In genomic region chr14:68363401-68363800, GRCh38 we compare ENCODE assay signal across 13 cellular contexts.
DNase-seq lines count a peak whose midpoint lies in the region; TF ChIP-seq lines count a peak whose summit lies in the region.
"Had no signal": no experiment of that assay in that cellular context is flagged by ENCODE, and none has a peak within 500 bp of the region (broad histone marks: within the 10 kb centered on the region; RNA-seq: fewer than 3 reads in every experiment).

No MANE protein-coding gene starts in this region.

- no peak overlapping the region for H4K12ac ChIP-seq in trophoblast cell (ENCODE audit: low read depth, low read length)

- H3K27ac ChIP-seq in OCI-LY7 (ENCODE audit: low read depth, low read length, poor library complexity, severe bottlenecking), result peak overlapping the region; percentile 34
- peak overlapping the region; percentile 31 to 46 for H3K27ac ChIP-seq in right atrium auricular region
- peak overlapping the region; percentile 30 for H3K27ac ChIP-seq in trophoblast cell (ENCODE audit: low read depth, low read length)

- POLR2A ChIA-PET in OCI-LY7 (lab: Charles Lee), result interaction anchor here (0.5 to 2.2 kb wide), 4 partner anchors 10 to 57 kb away, joined by 3 to 8 read pairs (median 3); no protein-coding TSS in a partner anchor

- H3K9ac ChIP-seq in trophoblast cell (ENCODE audit: low read length), result no peak overlapping the region

- BruUV-seq in OCI-LY7 (replicated peaks; lab: Mats Ljungman, UMichigan), result no TSS peak

- no peak overlapping the region for H3K4me3 ChIP-seq in GM06990 (replicated peaks; ENCODE audit: low read depth, low read length)
- peak overlapping the region; percentile 14 for H3K4me3 ChIP-seq in OCI-LY7 (ENCODE audit: low read depth, low read length, poor library complexity, severe bottlenecking)
- no peak overlapping the region for H3K4me3 ChIP-seq in right atrium auricular region
- H3K4me3 ChIP-seq in trophoblast cell (ENCODE audit: low read depth, low read length), result no peak overlapping the region

- peak overlapping the region; percentile 72 for H4K8ac ChIP-seq in trophoblast cell (ENCODE audit: low read depth, low read length)

- peaks cover 21% of the 10 kb centered on the region for H3K79me1 ChIP-seq in trophoblast cell (ENCODE audit: low read length)

- H3K79me2 ChIP-seq in OCI-LY7 (ENCODE audit: insufficient read depth, low read depth, low read length), result no peaks in the 10 kb centered on the region
- H3K79me2 ChIP-seq in trophoblast cell (ENCODE audit: control insufficient read depth, insufficient read depth, low read length, poor library complexity), result no peaks in the 10 kb centered on the region

- intact Hi-C loops in OCI-LY7 (cut with micrococcal nuclease; ENCODE audit: unreplicated experiment), result loop anchor here (1.0 to 2.0 kb wide), 2 partner anchors 112 to 453 kb away; no protein-coding TSS in a partner anchor

- no peak overlapping the region for H3K4ac ChIP-seq in trophoblast cell (ENCODE audit: low read depth, low read length)

- no peaks in the 10 kb centered on the region for H3K9me2 ChIP-seq in OCI-LY7 (ENCODE audit: insufficient read depth, low read length)

- H3K9me3 ChIP-seq in OCI-LY7 (ENCODE audit: low read length), result no peaks in the 10 kb centered on the region
- H3K9me3 ChIP-seq in right atrium auricular region, result no peaks in the 10 kb centered on the region
- H3K9me3 ChIP-seq in trophoblast cell (ENCODE audit: insufficient read depth, low read depth, low read length), result no peaks in the 10 kb centered on the region

- H3K27me3 ChIP-seq in GM06990 (replicated peaks; ENCODE audit: control insufficient read depth, insufficient read depth, low read length) (no peaks in the 10 kb centered on the region), right atrium auricular region (no peaks in the 10 kb centered on the region), trophoblast cell (ENCODE audit: insufficient read depth, low read length) (no peaks in the 10 kb centered on the region)

- H4K91ac ChIP-seq in trophoblast cell (ENCODE audit: low read depth, low read length), result peak overlapping the region; percentile 67

- H3K23ac ChIP-seq in trophoblast cell (ENCODE audit: low read length), result no peak overlapping the region

- DNase-seq in GM06990 (ENCODE audit: extremely low read depth, insufficient read length) (peak; percentile 31), OCI-LY7 (ENCODE audit: low spot score) (peak; percentile 62), right atrium auricular region (ENCODE audit: low spot score) (no peak), trophoblast cell (no peak), NCI-H1436 treated with DMSO at 0.1 percent for 48 hours (lab: John Stamatoyannopoulos, UW) (no peak), NCI-H146 (lab: John Stamatoyannopoulos, UW) (no peak), NCI-H2196 treated with DMSO at 0.1 percent for 48 hours (lab: John Stamatoyannopoulos, UW; ENCODE audit: unreplicated experiment) (no peak), globus pallidus (ENCODE audit: low spot score) (no peak)
- DNase-seq: activated CD4-positive, CD25-positive, alpha-beta regulatory T cell; activated naive CD4-positive, alpha-beta T cell; COR-L47; midbrain; NCI-H446 had no signal

- no peak overlapping the region for H2BK5ac ChIP-seq in trophoblast cell (ENCODE audit: low read depth, low read length, poor library complexity)

- H2AK5ac ChIP-seq in trophoblast cell (ENCODE audit: low read length), result peak overlapping the region; percentile 3

- no peaks in the 10 kb centered on the region; the same call in 1 of the 2 replicates for H3K36me3 ChIP-seq in GM06990 (ENCODE audit: control insufficient read depth, insufficient read depth, low read length)
- H3K36me3 ChIP-seq in OCI-LY7 (ENCODE audit: insufficient read depth, low read length), result no peaks in the 10 kb centered on the region
- no peaks in the 10 kb centered on the region for H3K36me3 ChIP-seq in right atrium auricular region
- H3K36me3 ChIP-seq in trophoblast cell (ENCODE audit: control insufficient read depth in 1 of 2, insufficient read depth in 2 of 2, low read length in 2 of 2), result no peaks in the 10 kb centered on the region

- peak overlapping the region; percentile 46 for H2BK120ac ChIP-seq in trophoblast cell (ENCODE audit: insufficient read depth, low read length, poor library complexity)

- peak overlapping the region; percentile 62 for H3K4me2 ChIP-seq in OCI-LY7 (ENCODE audit: low read length)
- no peak overlapping the region for H3K4me2 ChIP-seq in trophoblast cell (ENCODE audit: low read length)

- H4K20me1 ChIP-seq in OCI-LY7 (ENCODE audit: insufficient read depth, low read length), result no peaks in the 10 kb centered on the region

- WGBS in trophoblast cell (ENCODE audit: extremely low coverage, insufficient coverage, insufficient read length), result no CpG with 5 or more reads among the region's 10 CpGs

- H2AFZ ChIP-seq in OCI-LY7 (ENCODE audit: low read length) (peak overlapping the region; percentile 69; the same call in 1 of the 2 replicates), trophoblast cell (ENCODE audit: insufficient read depth, low read length, poor library complexity) (no peak overlapping the region)

- CTCF ChIA-PET in OCI-LY7 (lab: Charles Lee; ENCODE audit: unreplicated experiment), result no interaction called here

- peaks cover 78% of the 10 kb centered on the region for H3K4me1 ChIP-seq in OCI-LY7 (ENCODE audit: insufficient read depth, low read length, poor library complexity, severe bottlenecking)
- peaks cover 0 to 26% of the 10 kb centered on the region in 2 donors for H3K4me1 ChIP-seq in right atrium auricular region
- H3K4me1 ChIP-seq in trophoblast cell (ENCODE audit: control insufficient read depth in 1 of 2, insufficient read depth in 2 of 2, low read length in 2 of 2), result peaks cover 19 to 27% of the 10 kb centered on the region in 2 experiments

- peak overlapping the region; percentile 37 for H3K14ac ChIP-seq in trophoblast cell (ENCODE audit: low read length)

- peak overlapping the region; percentile 8 for H3K18ac ChIP-seq in trophoblast cell (ENCODE audit: low read length)

- TF ChIP-seq CTCF in GM06990 (IDR thresholded peaks at IDR 0.05; ENCODE audit: insufficient read depth, low read length, poor library complexity, severe bottlenecking), result no peak
- peak; percentile 61 for TF ChIP-seq CTCF in OCI-LY7 (conservative IDR thresholded peaks at IDR 0.05; ENCODE audit: low read length)
- TF ChIP-seq CTCF in right atrium auricular region (IDR thresholded peaks at IDR 0.05), result no peak

- peak overlapping the region; percentile 38 for H2BK12ac ChIP-seq in trophoblast cell (ENCODE audit: low read length)

Comparison
In these comparisons a context has a peak if more than half of its experiments do, and no peak if none do; other contexts are left out.
1. DNase-seq: peak in GM06990 (single experiment) and OCI-LY7 (single experiment); none in right atrium auricular region (single experiment), trophoblast cell (0 of 2), NCI-H1436 treated with DMSO at 0.1 percent for 48 hours (single experiment), NCI-H146 (single experiment), NCI-H2196 treated with DMSO at 0.1 percent for 48 hours (single experiment) and globus pallidus (single experiment).
2. Peak in every context shown above with its lines, with median percentiles within 50 percentile points of each other: H3K27ac ChIP-seq.